In genomic region chr19:38648789-38649304, GRCh38 we compare ENCODE assay signal across 1 cellular context.
TF ChIP-seq lines count a peak whose summit lies in the region.

No MANE protein-coding gene starts in this region.

TF ChIP-seq in HEK293, 187 proteins besides CTCF, POLR2A, EP300 and RAD21 (continued from another document and continues in another):
- TF ChIP-seq ZNF280C (tag by site-specific recombination; IDR thresholded peaks at IDR 0.05), result no peak
- no peak for TF ChIP-seq HOXD13 (CRISPR knock-in tag; IDR thresholded peaks at IDR 0.05; ENCODE audit: borderline replicate concordance)
- TF ChIP-seq ZFP37 (tag by site-specific recombination; IDR thresholded peaks at IDR 0.05), result 0 out of 2 replicates have a peak, but pooled peaks have one; percentile 5
- no peak for TF ChIP-seq MYNN (tag by site-specific recombination; IDR thresholded peaks at IDR 0.05; ENCODE audit: borderline replicate concordance)
- TF ChIP-seq ZNF280D (tag by site-specific recombination; IDR thresholded peaks at IDR 0.05), result no peak
- no peak for TF ChIP-seq ZNF157 (tag by site-specific recombination; IDR thresholded peaks at IDR 0.05)
- no peak for TF ChIP-seq ZNF175 (tag by site-specific recombination; IDR thresholded peaks at IDR 0.05)
- no peak; the same call in 1 of the 2 replicates for TF ChIP-seq GLIS1 (tag by site-specific recombination; IDR thresholded peaks at IDR 0.05)
- TF ChIP-seq, protein P1, sequence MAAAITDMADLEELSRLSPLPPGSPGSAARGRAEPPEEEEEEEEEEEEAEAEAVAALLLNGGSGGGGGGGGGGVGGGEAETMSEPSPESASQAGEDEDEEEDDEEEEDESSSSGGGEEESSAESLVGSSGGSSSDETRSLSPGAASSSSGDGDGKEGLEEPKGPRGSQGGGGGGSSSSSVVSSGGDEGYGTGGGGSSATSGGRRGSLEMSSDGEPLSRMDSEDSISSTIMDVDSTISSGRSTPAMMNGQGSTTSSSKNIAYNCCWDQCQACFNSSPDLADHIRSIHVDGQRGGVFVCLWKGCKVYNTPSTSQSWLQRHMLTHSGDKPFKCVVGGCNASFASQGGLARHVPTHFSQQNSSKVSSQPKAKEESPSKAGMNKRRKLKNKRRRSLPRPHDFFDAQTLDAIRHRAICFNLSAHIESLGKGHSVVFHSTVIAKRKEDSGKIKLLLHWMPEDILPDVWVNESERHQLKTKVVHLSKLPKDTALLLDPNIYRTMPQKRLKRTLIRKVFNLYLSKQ (tag by site-specific recombination; IDR thresholded peaks at IDR 0.05; ENCODE audit: borderline replicate concordance), result no peak
- no peak for TF ChIP-seq PRDM4 (tag by site-specific recombination; IDR thresholded peaks at IDR 0.05)
- no peak for TF ChIP-seq ZNF791 (tag by site-specific recombination; IDR thresholded peaks at IDR 0.05)
- no peak for TF ChIP-seq MEIS1 (CRISPR knock-in tag; IDR thresholded peaks at IDR 0.05; ENCODE audit: borderline replicate concordance)
- no peak for TF ChIP-seq ZNF140 (tag by site-specific recombination; IDR thresholded peaks at IDR 0.05)
- TF ChIP-seq ZNF692 (tag by site-specific recombination; IDR thresholded peaks at IDR 0.05), result 0 out of 2 replicates have a peak, but pooled peaks have one; percentile 12
- peak; percentile 6; the same call in 1 of the 2 replicates for TF ChIP-seq ZBTB21 (tag by site-specific recombination; IDR thresholded peaks at IDR 0.05)
- TF ChIP-seq ZNF2 (tag by site-specific recombination; IDR thresholded peaks at IDR 0.05), result no peak
- TF ChIP-seq SCRT2 (tag by site-specific recombination; IDR thresholded peaks at IDR 0.05), result no peak
- no peak for TF ChIP-seq ZNF768 (tag by site-specific recombination; IDR thresholded peaks at IDR 0.05)
- peak; percentile 100 for TF ChIP-seq PRDM1 (tag by site-specific recombination; IDR thresholded peaks at IDR 0.05)
- no peak for TF ChIP-seq ZNF785 (tag by site-specific recombination; IDR thresholded peaks at IDR 0.05)
- TF ChIP-seq BCL11B (tag by site-specific recombination; IDR thresholded peaks at IDR 0.05; ENCODE audit: low read depth), result no peak
- TF ChIP-seq, protein P2, sequence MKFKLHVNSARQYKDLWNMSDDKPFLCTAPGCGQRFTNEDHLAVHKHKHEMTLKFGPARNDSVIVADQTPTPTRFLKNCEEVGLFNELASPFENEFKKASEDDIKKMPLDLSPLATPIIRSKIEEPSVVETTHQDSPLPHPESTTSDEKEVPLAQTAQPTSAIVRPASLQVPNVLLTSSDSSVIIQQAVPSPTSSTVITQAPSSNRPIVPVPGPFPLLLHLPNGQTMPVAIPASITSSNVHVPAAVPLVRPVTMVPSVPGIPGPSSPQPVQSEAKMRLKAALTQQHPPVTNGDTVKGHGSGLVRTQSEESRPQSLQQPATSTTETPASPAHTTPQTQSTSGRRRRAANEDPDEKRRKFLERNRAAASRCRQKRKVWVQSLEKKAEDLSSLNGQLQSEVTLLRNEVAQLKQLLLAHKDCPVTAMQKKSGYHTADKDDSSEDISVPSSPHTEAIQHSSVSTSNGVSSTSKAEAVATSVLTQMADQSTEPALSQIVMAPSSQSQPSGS (tag by site-specific recombination; IDR thresholded peaks at IDR 0.05; ENCODE audit: low read depth), result no peak
- no peak for TF ChIP-seq ZNF658 (tag by site-specific recombination; IDR thresholded peaks at IDR 0.05)
- TF ChIP-seq ZNF555 (tag by site-specific recombination; conservative IDR thresholded peaks at IDR 0.05), result no peak
- no peak for TF ChIP-seq ZNF248 (tag by site-specific recombination; IDR thresholded peaks at IDR 0.05)
- TF ChIP-seq ZBTB26 (tag by site-specific recombination; optimal IDR thresholded peaks at IDR 0.05), result no peak
- TF ChIP-seq ZNF221 (tag by site-specific recombination; IDR thresholded peaks at IDR 0.05; ENCODE audit: borderline replicate concordance), result no peak
- TF ChIP-seq ZNF23 (tag by site-specific recombination; IDR thresholded peaks at IDR 0.05; ENCODE audit: borderline replicate concordance), result no peak
- peak; percentile 49 for TF ChIP-seq ZNF341 (tag by site-specific recombination; IDR thresholded peaks at IDR 0.05; ENCODE audit: low read depth)
- no peak for TF ChIP-seq ZNF121 (tag by site-specific recombination; IDR thresholded peaks at IDR 0.05)
- no peak for TF ChIP-seq ZNF521 (tag by site-specific recombination; IDR thresholded peaks at IDR 0.05)
- no peak for TF ChIP-seq ZNF426 (tag by site-specific recombination; IDR thresholded peaks at IDR 0.05)
- no peak for TF ChIP-seq ZNF311 (tag by site-specific recombination; IDR thresholded peaks at IDR 0.05; ENCODE audit: borderline replicate concordance)
- TF ChIP-seq, protein P3, sequence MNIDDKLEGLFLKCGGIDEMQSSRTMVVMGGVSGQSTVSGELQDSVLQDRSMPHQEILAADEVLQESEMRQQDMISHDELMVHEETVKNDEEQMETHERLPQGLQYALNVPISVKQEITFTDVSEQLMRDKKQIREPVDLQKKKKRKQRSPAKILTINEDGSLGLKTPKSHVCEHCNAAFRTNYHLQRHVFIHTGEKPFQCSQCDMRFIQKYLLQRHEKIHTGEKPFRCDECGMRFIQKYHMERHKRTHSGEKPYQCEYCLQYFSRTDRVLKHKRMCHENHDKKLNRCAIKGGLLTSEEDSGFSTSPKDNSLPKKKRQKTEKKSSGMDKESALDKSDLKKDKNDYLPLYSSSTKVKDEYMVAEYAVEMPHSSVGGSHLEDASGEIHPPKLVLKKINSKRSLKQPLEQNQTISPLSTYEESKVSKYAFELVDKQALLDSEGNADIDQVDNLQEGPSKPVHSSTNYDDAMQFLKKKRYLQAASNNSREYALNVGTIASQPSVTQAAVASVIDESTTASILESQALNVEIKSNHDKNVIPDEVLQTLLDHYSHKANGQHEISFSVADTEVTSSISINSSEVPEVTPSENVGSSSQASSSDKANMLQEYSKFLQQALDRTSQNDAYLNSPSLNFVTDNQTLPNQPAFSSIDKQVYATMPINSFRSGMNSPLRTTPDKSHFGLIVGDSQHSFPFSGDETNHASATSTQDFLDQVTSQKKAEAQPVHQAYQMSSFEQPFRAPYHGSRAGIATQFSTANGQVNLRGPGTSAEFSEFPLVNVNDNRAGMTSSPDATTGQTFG (tag by site-specific recombination; IDR thresholded peaks at IDR 0.05; ENCODE audit: borderline replicate concordance), result no peak
- TF ChIP-seq ZNF174 (tag by site-specific recombination; IDR thresholded peaks at IDR 0.05), result no peak
- no peak; the same call in 1 of the 2 replicates for TF ChIP-seq WT1 (tag by site-specific recombination; IDR thresholded peaks at IDR 0.05)
- TF ChIP-seq ZNF10 (tag by site-specific recombination; IDR thresholded peaks at IDR 0.05), result peak; percentile 34; the same call in 1 of the 2 replicates
- no peak for TF ChIP-seq ZNF776 (tag by site-specific recombination; IDR thresholded peaks at IDR 0.05; ENCODE audit: borderline replicate concordance)
- peak; percentile 40; the same call in 1 of the 2 replicates for TF ChIP-seq KLF7 (tag by site-specific recombination; IDR thresholded peaks at IDR 0.05; ENCODE audit: borderline replicate concordance)
- TF ChIP-seq ZNF610 (tag by site-specific recombination; IDR thresholded peaks at IDR 0.05; ENCODE audit: borderline replicate concordance), result no peak
- no peak; the same call in 1 of the 2 replicates for TF ChIP-seq ZNF335 (tag by site-specific recombination; conservative IDR thresholded peaks at IDR 0.05)
- peak; percentile 68; the same call in 1 of the 2 replicates for TF ChIP-seq IKZF3 (tag by site-specific recombination; IDR thresholded peaks at IDR 0.05)
- peak; percentile 2; the same call in 1 of the 2 replicates for TF ChIP-seq ZXDB (tag by site-specific recombination; IDR thresholded peaks at IDR 0.05)
- no peak for TF ChIP-seq ZIC2 (tag by site-specific recombination; IDR thresholded peaks at IDR 0.05)
- no peak for TF ChIP-seq ZBTB17 (tag by site-specific recombination; IDR thresholded peaks at IDR 0.05)
- TF ChIP-seq ZNF704 (tag by site-specific recombination; IDR thresholded peaks at IDR 0.05), result no peak
- no peak for TF ChIP-seq ZNF404 (tag by site-specific recombination; IDR thresholded peaks at IDR 0.05)
- no peak for TF ChIP-seq ZFHX2 (tag by site-specific recombination; conservative IDR thresholded peaks at IDR 0.05)
- no peak for TF ChIP-seq ZNF549 (tag by site-specific recombination; IDR thresholded peaks at IDR 0.05)
- TF ChIP-seq ZNF621 (tag by site-specific recombination; IDR thresholded peaks at IDR 0.05), result no peak
